Comparison of ENCODE assay signal across 1 cellular context in genomic region chr20:50191065-50191565, GRCh38.
A peak's percentile ranks its signal among the peaks of the same experiment; 100 is the strongest.
TF ChIP-seq lines count a peak whose summit lies in the region.

No MANE protein-coding gene starts in this region.

TF ChIP-seq in K562, 482 proteins besides CTCF, POLR2A, EP300 and RAD21 (continued from another document):
- peak; percentile 77 for TF ChIP-seq RBFOX2 (IDR thresholded peaks at IDR 0.05; ENCODE audit: low read depth, low read length)
- no peak for TF ChIP-seq FOXJ2 (tag; IDR thresholded peaks at IDR 0.05)
- TF ChIP-seq ILF3 (IDR thresholded peaks at IDR 0.05; ENCODE audit: borderline replicate concordance), result no peak
- no peak for TF ChIP-seq DMBX1 (CRISPR knock-in tag; IDR thresholded peaks at IDR 0.05; ENCODE audit: borderline replicate concordance)
- no peak for TF ChIP-seq CHCHD3 (CRISPR knock-in tag; IDR thresholded peaks at IDR 0.05)
- TF ChIP-seq SRF (CRISPR knock-in tag; IDR thresholded peaks at IDR 0.05), result no peak
- TF ChIP-seq ZNF347 (CRISPR knock-in tag; IDR thresholded peaks at IDR 0.05; ENCODE audit: low read depth), result no peak
- no peak for TF ChIP-seq JUN (IDR thresholded peaks at IDR 0.05; ENCODE audit: borderline replicate concordance, low read depth, low read length)
- 0 out of 2 replicates have a peak, but pooled peaks have one; percentile 61 for TF ChIP-seq JUN (CRISPR knock-in tag; IDR thresholded peaks at IDR 0.05; ENCODE audit: borderline replicate concordance)
- peak; percentile 90 for TF ChIP-seq ZFP36 (IDR thresholded peaks at IDR 0.05; ENCODE audit: low read depth, low read length, partially characterized antibody)
- 0 out of 2 replicates have a peak, but pooled peaks have one; percentile 40 for TF ChIP-seq ZNF511 (CRISPR knock-in tag; IDR thresholded peaks at IDR 0.05)
- no peak for TF ChIP-seq ZNF253 (CRISPR knock-in tag; conservative IDR thresholded peaks at IDR 0.05)
- no peak for TF ChIP-seq ETV6 (IDR thresholded peaks at IDR 0.05; ENCODE audit: borderline replicate concordance in 1 of 2, low read depth in 2 of 2, low read length in 1 of 2)
- TF ChIP-seq ETV6 (CRISPR knock-in tag; IDR thresholded peaks at IDR 0.05; ENCODE audit: borderline replicate concordance), result peak; percentile 7; the same call in 1 of the 2 replicates
